11 cellular contexts compared by ENCODE assay signal in the genomic region with DNA sequence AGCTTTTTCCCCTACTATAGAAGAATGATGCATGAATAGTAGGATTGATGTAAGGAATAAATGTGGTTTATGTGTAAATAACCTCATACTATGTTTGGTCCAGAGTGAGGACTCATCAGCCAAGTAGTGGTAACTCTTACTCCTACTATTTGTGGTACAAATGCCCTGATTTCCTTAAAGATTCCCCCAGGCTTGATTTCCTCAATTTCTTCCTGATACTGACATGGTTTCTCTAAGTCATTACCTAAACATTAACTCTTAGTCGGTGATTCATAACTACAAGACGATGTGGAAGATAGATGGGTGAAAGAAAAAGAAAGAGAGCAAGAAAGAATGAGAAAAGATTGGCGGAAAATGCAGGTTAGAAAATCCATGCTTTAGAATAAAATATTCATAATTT. TPM values are rescaled to one million over a fixed set of nuclear protein-coding genes. Genes with fewer than 3 reads are reported as not detected.
"Had no signal": no experiment of that assay in that cellular context is flagged by ENCODE, and none has a peak within 500 bp of the region (broad histone marks: within the 10 kb centered on the region; RNA-seq: fewer than 3 reads in every experiment).

No MANE protein-coding gene starts in this region.

- ATAC-seq: HCT116, HepG2, K562 had no signal

- H3K4me1 ChIP-seq: HAP-1 had no signal

- H3K27ac ChIP-seq: GM23248, HL-60 had no signal

- H3K36me3 ChIP-seq: HAP-1 had no signal

- H3K27ac Mint-ChIP-seq: HFFc6 had no signal

- H3K9me3 ChIP-seq: HAP-1 had no signal

- H3K9ac ChIP-seq: GM23248 had no signal

- H3K9me3 Mint-ChIP-seq: HFFc6 had no signal

- H2AFZ ChIP-seq: GM23248 had no signal

- H3K4me3 ChIP-seq: GM23248, HAP-1, K562 had no signal

- H3K4me3 Mint-ChIP-seq: HFFc6 had no signal

- DNase-seq: GM23248, GOT3, H7, HFFc6, KG1 had no signal

RNA-seq across cellular contexts. Expression of gene MYOCD, which starts 17.2 kb away (rescaled TPM):
- total RNA-seq: HepG2, HT1080, K562 had no signal
- polyA plus RNA-seq: HepG2, K562 had no signal
